Comparison of ENCODE assay signal across 15 cellular contexts in genomic region chr18:62102221-62102620, GRCh38.
A peak's percentile ranks its signal among the peaks of the same experiment; 100 is the strongest.
DNase-seq lines count a peak whose midpoint lies in the region; ATAC-seq and TF ChIP-seq lines count a peak whose summit lies in the region.
"Had no signal": no experiment of that assay in that cellular context is flagged by ENCODE, and none has a peak within 500 bp of the region (broad histone marks: within the 10 kb centered on the region; RNA-seq: fewer than 3 reads in every experiment).

No MANE protein-coding gene starts in this region.

- intact Hi-C loops in IMR-90 (cut with micrococcal nuclease), result no loop called here
- intact Hi-C loops in thyroid gland (cut with DNase I), result no loop called here

- H3K9me3 Mint-ChIP-seq in effector memory CD8-positive, alpha-beta T cell, result no peaks in the 10 kb centered on the region

- POLR2A ChIA-PET in IMR-90 (lab: Charles Lee; ENCODE audit: unreplicated experiment), result no interaction called here

- ATAC-seq in GM18519 (IDR thresholded peaks at IDR 0.05; ENCODE audit: low FRiP score, unreplicated experiment) (peak; percentile 61), GM19463 (IDR thresholded peaks at IDR 0.05; ENCODE audit: unreplicated experiment) (peak; percentile 79), HG02870 (IDR thresholded peaks at IDR 0.05; ENCODE audit: unreplicated experiment) (peak; percentile 72), IMR-90 (ENCODE audit: low read depth) (no peak)
- no peak for ATAC-seq in effector memory CD8-positive, alpha-beta T cell (replicated peaks)

- no peak overlapping the region for H3K23ac ChIP-seq in IMR-90 (ENCODE audit: low read depth, low read length)

- H3K27ac ChIP-seq in IMR-90 (ENCODE audit: insufficient read depth, low read length), result no peak overlapping the region
- no peak overlapping the region for H3K27ac ChIP-seq in thyroid gland
- H3K27ac ChIP-seq: RWPE1, stomach, VCaP had no signal

- no peak overlapping the region for H4K91ac ChIP-seq in IMR-90 (ENCODE audit: insufficient read depth, low read depth, low read length)

- TF ChIP-seq CTCF in IMR-90 (conservative IDR thresholded peaks at IDR 0.05; ENCODE audit: low read depth, low read length) (no peak), thyroid gland (IDR thresholded peaks at IDR 0.05) (no peak)

- H3K9ac ChIP-seq in IMR-90 (ENCODE audit: low read depth, low read length), result no peak overlapping the region

- H3K9me3 ChIP-seq in IMR-90 (ENCODE audit: control insufficient read depth, insufficient read depth, low read length) (peaks cover 3% of the 10 kb centered on the region; the same call in 1 of the 2 replicates), MG63 (no peaks in the 10 kb centered on the region), thyroid gland (no peaks in the 10 kb centered on the region)

- dilution Hi-C loops in IMR-90 (cut with HindIII; ENCODE audit: low sequenced_read_pairs, unreplicated experiment), result no loop called here

- H3K4me1 ChIP-seq in IMR-90 (ENCODE audit: control insufficient read depth, insufficient read depth, low read length), result peaks cover 2% of the 10 kb centered on the region
- H3K4me1 ChIP-seq in thyroid gland, result no peaks in the 10 kb centered on the region

- no peaks in the 10 kb centered on the region for H3K79me1 ChIP-seq in IMR-90 (ENCODE audit: low read depth in 1 of 2, low read length in 2 of 2)

- H3K4me3 Mint-ChIP-seq in effector memory CD8-positive, alpha-beta T cell, result no peak overlapping the region
- H3K4me3 Mint-ChIP-seq: brain had no signal

- no peak overlapping the region for H3K14ac ChIP-seq in IMR-90 (replicated peaks; ENCODE audit: low read depth, low read length)

- no peaks in the 10 kb centered on the region for H3K4me1 Mint-ChIP-seq in effector memory CD8-positive, alpha-beta T cell (ENCODE audit: low read depth in 2 of 2)
- H3K4me1 Mint-ChIP-seq: brain had no signal

- 0 out of 2 replicates have a peak overlapping the region, but pooled peaks have one; percentile 15 for H2AK5ac ChIP-seq in IMR-90 (ENCODE audit: low read depth, low read length)

- H2AK9ac ChIP-seq in IMR-90 (replicated peaks; ENCODE audit: low read depth, low read length, poor library complexity), result no peak overlapping the region

- H3K36me3 Mint-ChIP-seq in effector memory CD8-positive, alpha-beta T cell (ENCODE audit: insufficient read depth), result peaks cover 11% of the 10 kb centered on the region

- H3K27me3 ChIP-seq in IMR-90 (ENCODE audit: control insufficient read depth, insufficient read depth, low read length) (no peaks in the 10 kb centered on the region), MG63 (no peaks in the 10 kb centered on the region), thyroid gland (no peaks in the 10 kb centered on the region)
- H3K27me3 ChIP-seq: stomach had no signal

- H3K18ac ChIP-seq in IMR-90 (ENCODE audit: low read depth, low read length), result no peak overlapping the region

- H2BK5ac ChIP-seq in IMR-90 (ENCODE audit: low read depth, low read length, poor library complexity, severe bottlenecking), result no peak overlapping the region

- no peak overlapping the region for H4K5ac ChIP-seq in IMR-90 (ENCODE audit: low read depth, low read length)

- no peaks in the 10 kb centered on the region for H3K36me3 ChIP-seq in IMR-90 (ENCODE audit: control insufficient read depth, insufficient read depth, low read length)
- H3K36me3 ChIP-seq in MG63, result peaks cover 10% of the 10 kb centered on the region
- peaks cover 8 to 17% of the 10 kb centered on the region in 2 donors for H3K36me3 ChIP-seq in thyroid gland

- no peak for TF ChIP-seq POLR2A in IMR-90 (IDR thresholded peaks at IDR 0.05; ENCODE audit: low read depth, low read length)
- no peak for TF ChIP-seq POLR2A in thyroid gland (IDR thresholded peaks at IDR 0.05)

- no peaks in the 10 kb centered on the region for H4K20me1 ChIP-seq in IMR-90 (ENCODE audit: insufficient read depth, low read length)

- H3K27me3 Mint-ChIP-seq in effector memory CD8-positive, alpha-beta T cell, result no peaks in the 10 kb centered on the region
- H3K27me3 Mint-ChIP-seq: brain had no signal

- no peak overlapping the region for H4K8ac ChIP-seq in IMR-90 (ENCODE audit: low read depth in 2 of 2, low read length in 2 of 2)

- TF ChIP-seq RAD21 in IMR-90 (IDR thresholded peaks at IDR 0.05; ENCODE audit: low read length), result no peak

- no TSS peak for BruUV-seq in IMR-90 (replicated peaks; lab: Mats Ljungman, UMichigan)

- no peaks in the 10 kb centered on the region for H3K9me1 ChIP-seq in IMR-90 (ENCODE audit: insufficient read depth, low read length)

- H2BK15ac ChIP-seq in IMR-90 (ENCODE audit: low read depth, low read length), result no peak overlapping the region

- H2AFZ ChIP-seq in IMR-90 (replicated peaks; ENCODE audit: low read length, poor library complexity), result no peak overlapping the region

- H2BK120ac ChIP-seq in IMR-90 (ENCODE audit: low read depth, low read length), result no peak overlapping the region

- DNase-seq in IMR-90 (no peak), MG63 (no peak), thyroid gland (no peak)
- no peak for DNase-seq in effector memory CD8-positive, alpha-beta T cell
- DNase-seq: activated CD8-positive, alpha-beta memory T cell treated with anti-CD3 and anti-CD28 coated beads, Interleukin-2, amount 50 U/mL, for 48 hours; activated naive CD4-positive, alpha-beta T cell treated with anti-CD3 and anti-CD28 coated beads, Interleukin-2, amount 50 U/mL, for 16 hours; hippocampal formation; MV-4-11; stomach had no signal

- H3K56ac ChIP-seq in IMR-90 (ENCODE audit: extremely low read depth, insufficient read depth, low read length), result no peak overlapping the region

- CTCF ChIA-PET in IMR-90 (lab: Yijun Ruan, JAX), result no interaction called here

- H3K4me2 ChIP-seq in IMR-90 (ENCODE audit: low read depth, low read length), result no peak overlapping the region

- no peak overlapping the region for H3K4ac ChIP-seq in IMR-90 (ENCODE audit: low read depth, low read length)

- WGBS in IMR-90 (ENCODE audit: extremely low coverage in 2 of 2, insufficient read length in 1 of 2), 2 experiments, result no CpG with 5 or more reads among the region's 1 CpG
- 94 to 97% methylated on average over 1 of the region's 1 CpG for WGBS in thyroid gland, 2 donors

- no peak overlapping the region for H2BK20ac ChIP-seq in IMR-90 (ENCODE audit: low read depth, low read length)

- H3K27ac Mint-ChIP-seq in effector memory CD8-positive, alpha-beta T cell, result no peak overlapping the region
- H3K27ac Mint-ChIP-seq: brain had no signal

- in situ Hi-C loops in IMR-90 (cut with MboI; ENCODE audit: low sequenced_read_pairs), result no loop called here

- H3K4me3 ChIP-seq in IMR-90 (ENCODE audit: insufficient read depth, low read depth, low read length) (no peak overlapping the region), MG63 (no peak overlapping the region), thyroid gland (replicated peaks in 1 of 3) (no peak overlapping the region)
- H3K4me3 ChIP-seq: stomach had no signal

TF ChIP-seq in IMR-90, 13 proteins besides CTCF, POLR2A, EP300 and RAD21:
- no peak for TF ChIP-seq CHD1 (IDR thresholded peaks at IDR 0.05; ENCODE audit: low read depth, low read length)
- TF ChIP-seq FOS (IDR thresholded peaks at IDR 0.05; ENCODE audit: low read depth, low read length), result no peak
- TF ChIP-seq MAFK (IDR thresholded peaks at IDR 0.05; ENCODE audit: low read depth, low read length), result no peak
- no peak for TF ChIP-seq CEBPB (IDR thresholded peaks at IDR 0.05; ENCODE audit: low read depth, low read length)
- TF ChIP-seq BHLHE40 (IDR thresholded peaks at IDR 0.05; ENCODE audit: low read depth, low read length), result no peak
- no peak for TF ChIP-seq ELK1 (IDR thresholded peaks at IDR 0.05; ENCODE audit: borderline replicate concordance, low read depth, low read length)
- no peak for TF ChIP-seq NFE2L2 (IDR thresholded peaks at IDR 0.05; ENCODE audit: low read depth, low read length)
- TF ChIP-seq RCOR1 (IDR thresholded peaks at IDR 0.05; ENCODE audit: insufficient replicate concordance, low read length), result no peak
- TF ChIP-seq RFX5 (IDR thresholded peaks at IDR 0.05; ENCODE audit: low read depth, low read length), result no peak
- no peak for TF ChIP-seq USF2 (IDR thresholded peaks at IDR 0.05; ENCODE audit: low read depth, low read length)
- TF ChIP-seq MXI1 (IDR thresholded peaks at IDR 0.05; ENCODE audit: borderline replicate concordance, low read depth, low read length), result no peak
- TF ChIP-seq MAZ (IDR thresholded peaks at IDR 0.05; ENCODE audit: borderline replicate concordance, low read depth, low read length), result no peak
- no peak for TF ChIP-seq SMC3 (IDR thresholded peaks at IDR 0.05; ENCODE audit: low read depth, low read length)

Comparison
In these comparisons a context has a peak if more than half of its experiments do, and no peak if none do; other contexts are left out.
1. ATAC-seq: peak in GM18519 (single experiment), GM19463 (single experiment) and HG02870 (single experiment); none in IMR-90 (single experiment) and effector memory CD8-positive, alpha-beta T cell (single experiment).